ENCODE assay signal across 8 cellular contexts in the genomic region with DNA sequence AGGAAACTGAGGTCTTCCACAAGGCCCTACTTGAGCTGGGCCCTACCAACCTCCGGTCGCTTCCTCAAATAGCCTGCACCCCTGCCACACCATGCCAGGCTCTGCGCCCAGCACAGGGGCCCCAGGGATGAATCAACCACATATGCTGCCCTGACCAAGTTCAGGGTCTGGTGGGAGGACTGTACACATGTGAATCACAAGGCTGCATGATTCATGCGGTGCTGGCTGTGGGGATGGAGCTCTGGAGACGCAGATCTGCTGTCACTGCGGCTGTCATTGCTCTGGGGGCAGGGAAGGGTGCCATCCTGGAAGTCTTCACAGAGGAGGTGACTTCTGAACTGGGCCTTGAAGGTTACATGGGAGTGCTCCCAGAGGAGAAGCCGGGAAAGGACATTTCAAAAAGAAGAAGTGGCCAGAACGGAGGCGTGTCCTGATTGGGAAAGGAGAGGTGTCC. TPM values are rescaled to one million over a fixed set of nuclear protein-coding genes. Genes with fewer than 3 reads are reported as not detected.
DNase-seq lines count a peak whose midpoint lies in the region; ATAC-seq and TF ChIP-seq lines count a peak whose summit lies in the region.

No MANE protein-coding gene starts in this region.

- H3K27me3 ChIP-seq in breast epithelium, result no peaks in the 10 kb centered on the region

- no peak overlapping the region for H3K27ac Mint-ChIP-seq in MCF 10A (ENCODE audit: low read depth, unreplicated experiment)

- POLR2A ChIA-PET in MCF 10A (lab: Yijun Ruan, JAX), result interaction anchor here (0.6 to 1.0 kb wide), 5 partner anchors 36 to 936 kb away, joined by 3 read pairs; no protein-coding TSS in a partner anchor

- no peaks in the 10 kb centered on the region for H3K36me3 ChIP-seq in breast epithelium

- H3K9me3 Mint-ChIP-seq in MCF 10A (ENCODE audit: unreplicated experiment), result no peaks in the 10 kb centered on the region

- no peaks in the 10 kb centered on the region for H3K36me3 Mint-ChIP-seq in MCF 10A (ENCODE audit: insufficient read depth, unreplicated experiment)

- no peak for ATAC-seq in GM19328 (IDR thresholded peaks at IDR 0.05; ENCODE audit: unreplicated experiment)

- H3K9me3 ChIP-seq in breast epithelium, result no peaks in the 10 kb centered on the region

- H3K4me3 ChIP-seq in breast epithelium, result no peak overlapping the region

- no peak overlapping the region for H3K4me3 Mint-ChIP-seq in MCF 10A (ENCODE audit: unreplicated experiment)

- intact Hi-C loops in MCF 10A (cut with micrococcal nuclease), result no loop called here
- intact Hi-C loops in breast epithelium (cut with DNase I; ENCODE audit: low total_unique reads), result no loop called here

- CTCF ChIA-PET in MCF 10A (lab: Yijun Ruan, JAX), result interaction anchor here (0.6 to 1.0 kb wide), 3 partner anchors 87 to 597 kb away, joined by 3 read pairs; no protein-coding TSS in a partner anchor

- TF ChIP-seq CTCF in MCF 10A (IDR thresholded peaks at IDR 0.05; ENCODE audit: unreplicated experiment), result no peak
- no peak for TF ChIP-seq CTCF in breast epithelium (IDR thresholded peaks at IDR 0.05)

- peaks cover 32% of the 10 kb centered on the region for H3K4me1 Mint-ChIP-seq in MCF 10A (ENCODE audit: insufficient read depth, unreplicated experiment)

- peak overlapping the region in 1 of 2 donors; percentile 38 for H3K27ac ChIP-seq in breast epithelium

- BruUV-seq in MCF 10A (replicated peaks; lab: Mats Ljungman, UMichigan), result no TSS peak

- no peaks in the 10 kb centered on the region for H3K27me3 Mint-ChIP-seq in MCF 10A (ENCODE audit: insufficient read depth, unreplicated experiment)

- H3K4me1 ChIP-seq in breast epithelium, result peaks cover 3 to 16% of the 10 kb centered on the region in 2 donors

- DNase-seq in MCF 10A (ENCODE audit: unreplicated experiment) (peak; percentile 84), breast epithelium (ENCODE audit: low spot score in 2 of 2) (no peak), activated T-cell treated with anti-CD3 and anti-CD28 coated beads for 4 hours (peak; percentile 40), hepatic stellate cell (ENCODE audit: low spot score) (peak; percentile 98), putamen (ENCODE audit: low spot score) (no peak)
- DNase-seq in stimulated activated CD8-positive, alpha-beta memory T cell treated with anti-CD3 and anti-CD28 coated beads, Interleukin-4, amount 100 ng/mL, for 4 hours (ENCODE audit: low read depth in 2 of 2, low spot score in 1 of 2), result peak; percentile 40 to 56
- DNase-seq in central memory CD4-positive, alpha-beta T cell, result no peak

- TF ChIP-seq POLR2A in breast epithelium (IDR thresholded peaks at IDR 0.05), result no peak

RNA-seq across cellular contexts. Expression of gene CYTH4, which starts 21.5 kb away (rescaled TPM):
- 0.22 TPM in 1 of 2 replicates, not detected in the other for total RNA-seq in MCF 10A (2022)
- total RNA-seq in breast epithelium, result 10 to 100 TPM in 2 of 3 donors, 1 to 10 TPM in 1; 6.9 to 25.1 (median 10.5) TPM

RNA-seq across cellular contexts. Expression of gene RAC2, which starts 59.8 kb away (rescaled TPM):
- total RNA-seq in MCF 10A (2022) (42.4 and 52.6 TPM in 2 replicates), breast epithelium (10 to 100 TPM; 10.5 to 12.0 (median 11.5) TPM)

Comparison
In these comparisons a context has a peak if more than half of its experiments do, and no peak if none do; other contexts are left out.
1. DNase-seq: peak in MCF 10A (single experiment), activated T-cell treated with anti-CD3 and anti-CD28 coated beads for 4 hours (single experiment), hepatic stellate cell (single experiment) and stimulated activated CD8-positive, alpha-beta memory T cell treated with anti-CD3 and anti-CD28 coated beads, Interleukin-4, amount 100 ng/mL, for 4 hours (2 of 2); none in breast epithelium (0 of 2), central memory CD4-positive, alpha-beta T cell (single experiment) and putamen (single experiment).